ENCODE assay signal across 8 cellular contexts in the genomic region with DNA sequence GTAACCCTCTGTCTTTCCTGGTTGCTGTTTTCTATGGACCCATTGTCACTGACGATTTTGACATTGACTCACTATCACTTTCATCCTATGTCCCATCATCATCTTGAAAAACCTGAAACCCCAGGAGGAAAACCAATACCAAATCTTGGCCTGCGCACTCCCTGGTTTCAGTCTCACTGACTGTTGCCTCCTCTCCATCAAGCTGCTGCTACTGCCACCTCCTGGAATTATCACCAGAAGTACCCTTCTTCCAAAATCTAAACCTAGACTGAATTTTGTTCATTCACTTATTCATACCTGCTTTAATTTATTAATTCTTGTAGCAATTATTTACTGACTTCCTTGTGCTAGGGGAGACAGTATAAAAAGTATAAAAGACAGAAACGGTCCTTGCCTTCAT. TPM values are rescaled to one million over a fixed set of nuclear protein-coding genes. Genes with fewer than 3 reads are reported as not detected.
DNase-seq lines count a peak whose midpoint lies in the region; ATAC-seq and TF ChIP-seq lines count a peak whose summit lies in the region.

No MANE protein-coding gene starts in this region.

- no peak overlapping the region for H3K27ac ChIP-seq in Panc1 (ENCODE audit: low read length)
- no peak overlapping the region for H3K27ac ChIP-seq in colonic mucosa
- H3K27ac ChIP-seq in left lung = no peak overlapping the region

- POLR2A ChIA-PET in Panc1 (lab: Charles Lee) = no interaction called here

- BruUV-seq in Panc1 (replicated peaks; lab: Mats Ljungman, UMichigan) = no TSS peak

- H3K27me3 ChIP-seq in Panc1 (ENCODE audit: control insufficient read depth, insufficient read depth, low read length) = no peaks in the 10 kb centered on the region
- no peaks in the 10 kb centered on the region for H3K27me3 ChIP-seq in colonic mucosa
- no peaks in the 10 kb centered on the region for H3K27me3 ChIP-seq in left lung

- intact Hi-C loops in Panc1 (cut with micrococcal nuclease; ENCODE audit: unreplicated experiment) = no loop called here
- intact Hi-C loops in colonic mucosa (cut with DNase I) = loop anchor here (10.0 kb wide), 1 partner anchor 60 kb away; no protein-coding TSS in a partner anchor
- intact Hi-C loops in left lung (cut with DNase I) = no loop called here

- in situ Hi-C loops in Panc1 (cut with HindIII; ENCODE audit: low pct_unique_long_range_greater_than_20kb, low sequenced_read_pairs) = no loop called here

- TF ChIP-seq CTCF in Panc1 (IDR thresholded peaks at IDR 0.05) (peak; percentile 47; the same call in 1 of the 2 replicates), colonic mucosa (IDR thresholded peaks at IDR 0.05) (peak; percentile 24), left lung (IDR thresholded peaks at IDR 0.05) (no peak)

- DNase-seq in NCI-H146 treated with DMSO at 0.1 percent for 48 hours (lab: John Stamatoyannopoulos, UW; ENCODE audit: unreplicated experiment) (peak; percentile 0), NCI-H146 (lab: John Stamatoyannopoulos, UW) (no peak), Panc1 (ENCODE audit: low read depth, low spot score) (no peak), colonic mucosa (no peak), SK-N-DZ (ENCODE audit: low spot score) (no peak), left lung (no peak)
- DNase-seq in stimulated activated CD4-positive, alpha-beta T cell treated with anti-CD3 and anti-CD28 coated beads, Interleukin-15, amount 100 ng/mL, for 24 hours = peak; percentile 49

- CTCF ChIA-PET in Panc1 (lab: Charles Lee) = no interaction called here

- H3K4me1 ChIP-seq in Panc1 (ENCODE audit: control insufficient read depth, insufficient read depth, low read length) (no peaks in the 10 kb centered on the region), colonic mucosa (no peaks in the 10 kb centered on the region), left lung (no peaks in the 10 kb centered on the region)

- no peak overlapping the region for H3K4me3 ChIP-seq in Panc1 (ENCODE audit: low read depth in 2 of 2, low read length in 2 of 2)
- H3K4me3 ChIP-seq in colonic mucosa = no peak overlapping the region
- no peak overlapping the region for H3K4me3 ChIP-seq in left lung

- no peak for ATAC-seq in Panc1
- ATAC-seq in HG03175 (IDR thresholded peaks at IDR 0.05; ENCODE audit: unreplicated experiment) = no peak
- no peak for ATAC-seq in left lung

- H3K36me3 ChIP-seq in Panc1 (ENCODE audit: control insufficient read depth, insufficient read depth, low read length) (no peaks in the 10 kb centered on the region), colonic mucosa (no peaks in the 10 kb centered on the region), left lung (no peaks in the 10 kb centered on the region)

- H3K9ac ChIP-seq in colonic mucosa (ENCODE audit: low read depth in 2 of 2, low read length in 2 of 2) = no peak overlapping the region

- H3K9me3 ChIP-seq in Panc1 (ENCODE audit: control insufficient read depth, insufficient read depth, low read depth, low read length) (no peaks in the 10 kb centered on the region), colonic mucosa (no peaks in the 10 kb centered on the region), left lung (no peaks in the 10 kb centered on the region)

RNA-seq across cellular contexts. Expression of a gene that starts 44.5 kb away (rescaled TPM):
- total RNA-seq in Panc1 (2021; ENCODE audit: unreplicated experiment) (18.4 TPM), colonic mucosa (10 to 100 TPM; 32.3 to 52.4 TPM), left lung (10 to 100 TPM; 25.6 to 26.3 TPM)
- 14.1 TPM for polyA plus RNA-seq in Panc1 (2012; ENCODE audit: insufficient read length)
- polyA plus RNA-seq in SK-N-DZ (2014; cell fraction: cytosol; rRNA removed) = 14.7 and 20.1 TPM in 2 replicates
- polyA plus RNA-seq in SK-N-DZ (2014; cell fraction: nucleus; rRNA removed) = 9.2 and 9.6 TPM in 2 replicates

Comparison
In these comparisons a context has a peak if more than half of its experiments do, and no peak if none do; other contexts are left out.
1. DNase-seq: peak in NCI-H146 treated with DMSO at 0.1 percent for 48 hours (single experiment) and stimulated activated CD4-positive, alpha-beta T cell treated with anti-CD3 and anti-CD28 coated beads, Interleukin-15, amount 100 ng/mL, for 24 hours (single experiment); none in NCI-H146 (single experiment), Panc1 (single experiment), colonic mucosa (single experiment), SK-N-DZ (single experiment) and left lung (0 of 2).
2. CTCF ChIP-seq: peak in Panc1 (single experiment) and colonic mucosa (single experiment); none in left lung (0 of 2).